In genomic region chrX:155026420-155026726, GRCh38 we compare ENCODE assay signal across 8 cellular contexts. TPM values are rescaled to one million over a fixed set of nuclear protein-coding genes. Genes with fewer than 3 reads are reported as not detected.
A peak's percentile ranks its signal among the peaks of the same experiment; 100 is the strongest.
DNase-seq lines count a peak whose midpoint lies in the region; ATAC-seq and TF ChIP-seq lines count a peak whose summit lies in the region.

No MANE protein-coding gene starts in this region.

- H3K9me3 ChIP-seq in cardiac muscle cell (ENCODE audit: low read depth) (no peaks in the 10 kb centered on the region), upper lobe of right lung (no peaks in the 10 kb centered on the region)

- ATAC-seq in Right ventricle myocardium inferior, result no peak
- no peak for ATAC-seq in memory B cell (ENCODE audit: low read depth)
- no peak for ATAC-seq in upper lobe of right lung
- no peak for ATAC-seq in GM19395 (IDR thresholded peaks at IDR 0.05; ENCODE audit: unreplicated experiment)

- H3K36me3 Mint-ChIP-seq in brain (peaks cover 6% of the 10 kb centered on the region), memory B cell (no peaks in the 10 kb centered on the region)

- H3K4me3 Mint-ChIP-seq in brain (peak overlapping the region; percentile 85 to 88 (median 87)), memory B cell (peak overlapping the region; percentile 88)

- H3K27ac Mint-ChIP-seq in brain, result peak overlapping the region; percentile 78 to 96 (median 92)
- H3K27ac Mint-ChIP-seq in memory B cell, result peak overlapping the region; percentile 92

- no peaks in the 10 kb centered on the region for H3K27me3 Mint-ChIP-seq in brain
- H3K27me3 Mint-ChIP-seq in memory B cell, result no peaks in the 10 kb centered on the region

- H3K4me3 ChIP-seq in cardiac muscle cell (peak overlapping the region; percentile 51), upper lobe of right lung (peak overlapping the region; percentile 60)

- intact Hi-C loops in Right ventricle myocardium inferior (cut with DNase I) (loop anchor here (2.0 kb wide), 1 partner anchor 44 kb away; the partner anchor contains the start of genes BRCC3, CMC4 and MTCP1), upper lobe of right lung (cut with DNase I) (no loop called here)

- peaks cover 10% of the 10 kb centered on the region for H3K4me1 ChIP-seq in cardiac muscle cell (ENCODE audit: low read depth)
- peaks cover 3% of the 10 kb centered on the region for H3K4me1 ChIP-seq in upper lobe of right lung

- no peak for DNase-seq in cardiac muscle cell (ENCODE audit: low read depth in 1 of 2, low spot score in 1 of 2)
- DNase-seq in Right ventricle myocardium inferior (ENCODE audit: missing footprints), result no peak
- DNase-seq in memory B cell (ENCODE audit: low spot score in 2 of 2), result no peak
- no peak for DNase-seq in upper lobe of right lung
- no peak for DNase-seq in NCI-H1436 treated with DMSO at 0.1 percent for 48 hours (lab: John Stamatoyannopoulos, UW)
- no peak for DNase-seq in dermis blood vessel endothelial cell

- H3K9me3 Mint-ChIP-seq in brain (peaks cover 0 to 13% (median 0%) of the 10 kb centered on the region in 5 experiments), memory B cell (no peaks in the 10 kb centered on the region)

- H3K27me3 ChIP-seq in cardiac muscle cell, result no peaks in the 10 kb centered on the region
- H3K27me3 ChIP-seq in upper lobe of right lung, result no peaks in the 10 kb centered on the region

- TF ChIP-seq CTCF in cardiac muscle cell (IDR thresholded peaks at IDR 0.05; ENCODE audit: low read depth, low read length) (no peak), brain (conservative IDR thresholded peaks at IDR 0.05) (no peak), upper lobe of right lung (IDR thresholded peaks at IDR 0.05) (no peak)

- peaks cover 12% of the 10 kb centered on the region for H3K4me1 Mint-ChIP-seq in brain
- H3K4me1 Mint-ChIP-seq in memory B cell, result peaks cover 12% of the 10 kb centered on the region

- no peaks in the 10 kb centered on the region for H3K36me3 ChIP-seq in cardiac muscle cell
- no peaks in the 10 kb centered on the region for H3K36me3 ChIP-seq in upper lobe of right lung

- H3K27ac ChIP-seq in cardiac muscle cell (peak overlapping the region; percentile 99), upper lobe of right lung (peak overlapping the region; percentile 94)

RNA-seq across cellular contexts. Expression of gene FUNDC2, which starts 0.3 kb away (rescaled TPM):
- total RNA-seq in cardiac muscle cell (51.0 and 62.6 TPM in 2 replicates), Right ventricle myocardium inferior (403 TPM), upper lobe of right lung (79.1 TPM), dermis blood vessel endothelial cell (84.2 and 95.1 TPM in 2 replicates)
- polyA plus RNA-seq in cardiac muscle cell (119 and 126 TPM in 2 replicates), brain (ENCODE audit: insufficient read depth, low read depth, low replicate concordance) (150 TPM)

RNA-seq across cellular contexts. Expression of gene F8, which starts 3.9 kb away (rescaled TPM):
- total RNA-seq in cardiac muscle cell (7.5 and 10.0 TPM in 2 replicates), Right ventricle myocardium inferior (53.7 TPM), upper lobe of right lung (12.7 TPM), dermis blood vessel endothelial cell (12.4 and 19.1 TPM in 2 replicates)
- polyA plus RNA-seq in cardiac muscle cell (3.2 and 4.5 TPM in 2 replicates), brain (ENCODE audit: insufficient read depth, low read depth, low replicate concordance) (7.3 TPM)

RNA-seq across cellular contexts. Expression of gene CMC4, which starts 44.6 kb away (rescaled TPM):
- total RNA-seq in cardiac muscle cell (23.3 and 48.7 TPM in 2 replicates), Right ventricle myocardium inferior (27.7 TPM), upper lobe of right lung (6.6 TPM), dermis blood vessel endothelial cell (11.7 and 16.3 TPM in 2 replicates)
- polyA plus RNA-seq in cardiac muscle cell (25.6 and 32.0 TPM in 2 replicates), brain (ENCODE audit: insufficient read depth, low read depth, low replicate concordance) (22.3 TPM)

RNA-seq across cellular contexts. Expression of gene MTCP1, which starts 44.6 kb away (rescaled TPM):
- total RNA-seq in cardiac muscle cell, result 1.7 and 2.3 TPM in 2 replicates
- 32.4 and 42.2 TPM in 2 replicates for polyA plus RNA-seq in cardiac muscle cell
- 54.5 TPM for total RNA-seq in Right ventricle myocardium inferior
- polyA plus RNA-seq in brain (ENCODE audit: insufficient read depth, low read depth, low replicate concordance), result 12.7 TPM
- total RNA-seq in upper lobe of right lung, result 16.8 TPM
- total RNA-seq in dermis blood vessel endothelial cell, result 3.1 and 9.9 TPM in 2 replicates

RNA-seq across cellular contexts. Expression of gene BRCC3, which starts 44.9 kb away (rescaled TPM):
- total RNA-seq in cardiac muscle cell, result 6.0 and 7.6 TPM in 2 replicates
- polyA plus RNA-seq in cardiac muscle cell, result 24.7 and 28.0 TPM in 2 replicates
- total RNA-seq in Right ventricle myocardium inferior, result 16.5 TPM
- polyA plus RNA-seq in brain (ENCODE audit: insufficient read depth, low read depth, low replicate concordance), result 9.4 TPM
- total RNA-seq in upper lobe of right lung, result 16.7 TPM
- 17.4 and 28.9 TPM in 2 replicates for total RNA-seq in dermis blood vessel endothelial cell
